8 cellular contexts compared by ENCODE assay signal in the genomic region with DNA sequence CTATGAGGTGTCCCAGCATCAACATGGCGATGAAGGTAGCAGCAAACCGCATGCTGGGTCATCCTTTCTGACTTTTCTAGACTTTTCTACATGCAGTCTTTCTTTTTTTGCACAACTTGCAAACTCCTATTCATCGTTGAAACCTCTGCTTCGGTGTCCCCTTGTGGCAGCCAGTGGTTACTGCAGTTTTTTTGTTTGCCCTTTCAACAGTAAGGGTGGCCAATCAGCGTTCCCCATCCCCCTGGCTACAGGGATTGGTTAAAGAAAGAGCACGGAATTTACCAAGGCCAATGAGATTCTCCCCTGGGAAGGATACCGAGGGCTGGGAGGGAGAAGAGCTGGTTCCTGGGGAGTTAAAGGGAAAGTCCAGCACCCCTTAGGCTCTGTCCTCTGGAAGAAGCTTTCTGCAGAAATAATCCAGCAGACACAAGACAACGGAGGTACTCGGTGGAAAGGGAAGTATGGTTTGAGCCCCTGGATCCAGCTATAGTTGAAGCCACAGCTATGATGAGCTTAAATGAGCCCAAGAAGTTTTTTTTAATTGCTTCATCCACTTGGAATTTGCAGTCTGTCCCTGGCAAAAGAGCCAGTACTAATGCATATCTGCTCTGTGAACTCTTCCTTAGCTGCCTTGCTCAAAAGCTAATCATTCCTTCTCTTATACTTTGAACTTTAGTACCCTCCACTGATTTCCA. TPM values are rescaled to one million over a fixed set of nuclear protein-coding genes. Genes with fewer than 3 reads are reported as not detected.
DNase-seq lines count a peak whose midpoint lies in the region; ATAC-seq and TF ChIP-seq lines count a peak whose summit lies in the region.

No MANE protein-coding gene starts in this region.

- intact Hi-C loops in lower leg skin (cut with DNase I; ENCODE audit: low total_unique reads): no loop called here

- WGBS in lower leg skin, 2 donors: 2 to 4% methylated on average over 9 of the region's 9 CpGs

- no peak for TF ChIP-seq POLR2A in lower leg skin (IDR thresholded peaks at IDR 0.05)

- H3K4me3 ChIP-seq in lower leg skin (ENCODE audit: low read depth, poor library complexity, severe bottlenecking): no peak overlapping the region

- peak in 2 of 3 donors; percentile 91 to 97 for TF ChIP-seq CTCF in lower leg skin (IDR thresholded peaks at IDR 0.05)

- DNase-seq in C1 segment of cervical spinal cord (lab: John Stamatoyannopoulos, UW) (peak; percentile 35 to 96 (median 86)), NCI-H748 treated with DMSO at 0.1 percent for 48 hours (lab: John Stamatoyannopoulos, UW) (peak; percentile 87), ecto neural progenitor cell (ENCODE audit: low spot score) (peak; percentile 94), lower leg skin (ENCODE audit: low spot score in 2 of 2) (peak; percentile 97)
- peak; percentile 84 to 86 for DNase-seq in activated CD4-positive, alpha-beta T cell treated with anti-CD3 and anti-CD28 coated beads, Interleukin-2, amount 50 U/mL, for 4 hours
- DNase-seq in stimulated activated CD4-positive, alpha-beta T cell treated with anti-CD3 and anti-CD28 coated beads, TNF-alpha, amount 100 ng/mL, for 1 hour (ENCODE audit: low read depth in 3 of 3, low spot score in 1 of 3): peak; percentile 54 to 75 (median 73)

- ATAC-seq in GM19324 (IDR thresholded peaks at IDR 0.05; ENCODE audit: low FRiP score, unreplicated experiment) (peak; percentile 89), HG03571 (IDR thresholded peaks at IDR 0.05; ENCODE audit: unreplicated experiment) (peak; percentile 77)

RNA-seq across cellular contexts. Expression of a gene that starts 5.6 kb away (rescaled TPM):
- 100 to 1,000 TPM in 2 of 4 donors, 10 to 100 TPM in 2; 59.7 to 149 (median 105) TPM for total RNA-seq in lower leg skin

RNA-seq across cellular contexts. Expression of a gene that starts 11.9 kb away (rescaled TPM):
- total RNA-seq in lower leg skin: 1 to 10 TPM; 2.4 to 7.1 (median 4.8) TPM

RNA-seq across cellular contexts. Expression of a gene that starts 47.1 kb away (rescaled TPM):
- total RNA-seq in lower leg skin: 100 to 1,000 TPM; 337 to 886 (median 413) TPM

RNA-seq across cellular contexts. Expression of a gene that starts 54.2 kb away (rescaled TPM):
- 1 to 10 TPM in 3 of 4 donors, under 1 TPM in 1; 0.97 to 5.9 (median 3.1) TPM for total RNA-seq in lower leg skin

RNA-seq across cellular contexts. Expression of a gene that starts 57.5 kb away (rescaled TPM):
- 1 to 10 TPM in 2 of 4 donors, under 1 TPM in 1, not detected in 1; 0.49 to 5.1 (median 4.5) TPM for total RNA-seq in lower leg skin
